ENCODE assay signal across 16 cellular contexts in genomic region chr5:127571314-127571713, GRCh38. TPM values are rescaled to one million over a fixed set of nuclear protein-coding genes. Genes with fewer than 3 reads are reported as not detected.
DNase-seq lines count a peak whose midpoint lies in the region; ATAC-seq and TF ChIP-seq lines count a peak whose summit lies in the region.
"Had no signal": no experiment of that assay in that cellular context is flagged by ENCODE, and none has a peak within 500 bp of the region (broad histone marks: within the 10 kb centered on the region; RNA-seq: fewer than 3 reads in every experiment).

No MANE protein-coding gene starts in this region.

- H3K9me3 Mint-ChIP-seq in T-cell: peaks cover 9 to 19% (median 13%) of the 10 kb centered on the region in 3 donors

- H3K36me3 ChIP-seq in OCI-LY3 (replicated peaks; ENCODE audit: low read depth, low read length): no peaks in the 10 kb centered on the region
- H3K36me3 ChIP-seq: breast epithelium had no signal

- intact Hi-C loops in head of caudate nucleus (cut with DNase I): no loop called here

- H3K4me3 ChIP-seq in OCI-LY3 (ENCODE audit: low read length): no peak overlapping the region
- H3K4me3 ChIP-seq: breast epithelium, smooth muscle cell had no signal

- H3K4me3 Mint-ChIP-seq in T-cell: no peak overlapping the region
- H3K4me3 Mint-ChIP-seq: CD4-positive, CD25-positive, alpha-beta regulatory T cell; natural killer cell had no signal

- no peaks in the 10 kb centered on the region for H3K27me3 ChIP-seq in OCI-LY3 (ENCODE audit: low read depth, low read length)
- H3K27me3 ChIP-seq: breast epithelium had no signal

- H3K27me3 Mint-ChIP-seq in T-cell: peaks cover 10 to 21% of the 10 kb centered on the region in 2 donors

- no peak for DNase-seq in head of caudate nucleus
- no peak for DNase-seq in T-cell
- no peak for DNase-seq in AG08396 (ENCODE audit: low spot score)
- DNase-seq in NCI-H69 (lab: John Stamatoyannopoulos, UW): no peak
- DNase-seq: activated T-cell treated with anti-CD3 and anti-CD28 coated beads, Interleukin-2, amount 50 U/mL, for 1 hour; CD4-positive, CD25-positive, alpha-beta regulatory T cell; natural killer cell; NCI-H1694 treated with DMSO at 0.1 percent for 48 hours; PC-3 had no signal

- TF ChIP-seq CTCF in OCI-LY3 (IDR thresholded peaks at IDR 0.05; ENCODE audit: low read depth, low read length): no peak

- ATAC-seq in GM18868 (IDR thresholded peaks at IDR 0.05; ENCODE audit: unreplicated experiment) (peak; percentile 73), GM21515 (IDR thresholded peaks at IDR 0.05; ENCODE audit: unreplicated experiment) (peak; percentile 59), HG03060 (IDR thresholded peaks at IDR 0.05; ENCODE audit: low read depth, unreplicated experiment) (peak; percentile 46), T-cell (replicated peaks in 1 of 4) (no peak)
- ATAC-seq: esophagus mucosa, natural killer cell, PC-3 had no signal

- no peak overlapping the region for H3K27ac Mint-ChIP-seq in T-cell
- H3K27ac Mint-ChIP-seq: CD4-positive, CD25-positive, alpha-beta regulatory T cell; natural killer cell had no signal

- H3K9me3 ChIP-seq in OCI-LY3 (ENCODE audit: insufficient read depth, low read length): no peaks in the 10 kb centered on the region

- peaks cover 31% of the 10 kb centered on the region for H3K4me1 ChIP-seq in OCI-LY3 (ENCODE audit: low read length)
- H3K4me1 ChIP-seq: breast epithelium had no signal

- no peak overlapping the region for H3K27ac ChIP-seq in OCI-LY3 (ENCODE audit: low read length)
- H3K27ac ChIP-seq: breast epithelium had no signal

- no peaks in the 10 kb centered on the region for H4K20me1 ChIP-seq in OCI-LY3 (ENCODE audit: insufficient read depth, low read length)

- peaks cover 0 to 7% (median 3%) of the 10 kb centered on the region in 3 donors for H3K4me1 Mint-ChIP-seq in T-cell

- peak overlapping the region; percentile 32; the same call in 1 of the 2 replicates for H3K4me2 ChIP-seq in OCI-LY3 (ENCODE audit: low read length)
- H3K4me2 ChIP-seq: smooth muscle cell had no signal

- H3K9ac ChIP-seq in OCI-LY3 (ENCODE audit: low read length): no peak overlapping the region

- H3K79me2 ChIP-seq in OCI-LY3 (ENCODE audit: low read length): no peaks in the 10 kb centered on the region

- H3K36me3 Mint-ChIP-seq in T-cell: no peaks in the 10 kb centered on the region
- H3K36me3 Mint-ChIP-seq: CD4-positive, CD25-positive, alpha-beta regulatory T cell had no signal

- H2AFZ ChIP-seq in OCI-LY3 (ENCODE audit: low read depth, low read length): no peak overlapping the region

- CTCF ChIA-PET in T-cell (lab: Charles Lee): no interaction called here

- POLR2A ChIA-PET in T-cell (lab: Charles Lee): interaction anchor here in 1 of 2 donors (0.8 kb wide), 1 partner anchor 497 kb away, joined by 3 read pairs; no protein-coding TSS in a partner anchor

RNA-seq across cellular contexts. Expression of gene PRRC1, which starts 53.9 kb away (rescaled TPM):
- 10 to 100 TPM; 38.9 to 51.6 (median 47.7) TPM for total RNA-seq in T-cell

Comparison
In these comparisons a context has a peak if more than half of its experiments do, and no peak if none do; other contexts are left out.
1. ATAC-seq: peak in GM18868 (single experiment), GM21515 (single experiment) and HG03060 (single experiment); none in T-cell (0 of 4).